In genomic region chr10:77611670-77612069, GRCh38 we compare ENCODE assay signal across 23 cellular contexts. TPM values are rescaled to one million over a fixed set of nuclear protein-coding genes. Genes with fewer than 3 reads are reported as not detected.
"Had no signal": no experiment of that assay in that cellular context is flagged by ENCODE, and none has a peak within 500 bp of the region (broad histone marks: within the 10 kb centered on the region; RNA-seq: fewer than 3 reads in every experiment).

No MANE protein-coding gene starts in this region.

- H2AFZ ChIP-seq: neural progenitor cell, parathyroid adenoma had no signal

- H3K27ac ChIP-seq: gastrocnemius medialis, left ventricle myocardium inferior, lower lobe of right lung, neural progenitor cell, parathyroid adenoma, spleen, thoracic aorta, tibial nerve, upper lobe of left lung had no signal

- H3K4me1 ChIP-seq: left ventricle myocardium inferior, lower lobe of right lung, parathyroid adenoma, tibial nerve, upper lobe of left lung had no signal

- H3K9me3 ChIP-seq: gastrocnemius medialis, left ventricle myocardium inferior, lower lobe of right lung, spleen, thoracic aorta, tibial nerve, upper lobe of left lung had no signal

- DNase-seq: cerebellar nuclear complex; cortex of kidney; dorsolateral prefrontal cortex; effector CD4-positive, alpha-beta T cell; foreskin fibroblast; gastrocnemius medialis; head of caudate nucleus; kidney; left ventricle myocardium inferior; lower lobe of right lung; naive thymus-derived CD4-positive, alpha-beta T cell; spleen; stimulated activated CD4-positive, alpha-beta T cell treated with anti-CD3 and anti-CD28 coated beads, Interleukin-4, amount 100 ng/mL, for 4 hours; stimulated activated naive CD8-positive, alpha-beta T cell treated with anti-CD3 and anti-CD28 coated beads, Interleukin-15, Interleukin-2, amounts not matched to agents 100 U/mL and 50 U/mL, for 24 hours; substantia nigra; upper lobe of left lung had no signal

- H3K4me3 ChIP-seq: dorsolateral prefrontal cortex, gastrocnemius medialis, left ventricle myocardium inferior, lower lobe of right lung, neural progenitor cell, spleen, thoracic aorta, tibial nerve, upper lobe of left lung had no signal

- H3K79me2 ChIP-seq: parathyroid adenoma had no signal

- H3K4me2 ChIP-seq: neural progenitor cell had no signal

- H3K27me3 ChIP-seq: dorsolateral prefrontal cortex, gastrocnemius medialis, neural progenitor cell, spleen, tibial nerve, upper lobe of left lung had no signal

- H3K36me3 ChIP-seq: gastrocnemius medialis, left ventricle myocardium inferior, lower lobe of right lung, neural progenitor cell, spleen, thoracic aorta, tibial nerve, upper lobe of left lung had no signal

- H3K9ac ChIP-seq: neural progenitor cell, parathyroid adenoma had no signal

- ATAC-seq: gastrocnemius medialis; lower lobe of right lung; naive thymus-derived CD4-positive, alpha-beta T cell; sciatic nerve; stimulated activated memory B cell treated with anti-CD40 and anti-IgM and Interleukin-4, amounts not matched to agents 10 μg/mL and 1 μg/mL and 100 μg/mL, for 72 hours; stimulated activated naive CD8-positive, alpha-beta T cell treated with anti-CD3 and anti-CD28 coated beads, Interleukin-15, Interleukin-2, amounts not matched to agents 100 U/mL and 50 U/mL, for 24 hours had no signal

- FAIRE-seq: kidney, urothelium cell line had no signal

RNA-seq across cellular contexts. Expression of gene KCNMA1, which starts 25.9 kb away (rescaled TPM):
- polyA plus RNA-seq: naive thymus-derived CD4-positive, alpha-beta T cell had no signal
